1 cellular context compared by ENCODE assay signal in the genomic region with DNA sequence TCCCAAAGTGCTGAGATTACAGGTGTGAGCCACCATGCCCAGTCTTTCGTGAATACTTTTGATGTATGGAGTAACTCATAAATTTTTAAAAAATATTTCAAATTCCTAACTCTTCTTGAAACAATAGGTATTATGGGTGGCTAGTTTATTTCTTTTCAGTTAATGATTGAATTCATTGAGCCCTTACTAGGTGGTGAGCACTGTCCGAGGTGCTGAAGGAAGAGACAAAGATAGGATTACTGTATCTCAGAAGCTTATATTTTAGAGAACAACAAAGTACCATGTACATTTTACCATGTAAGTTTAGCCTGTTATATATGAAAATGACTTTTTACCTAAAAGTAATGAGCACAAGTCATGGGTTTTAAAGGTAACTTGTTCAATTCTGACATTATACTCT.
TF ChIP-seq lines count a peak whose summit lies in the region.

No MANE protein-coding gene starts in this region.

TF ChIP-seq in HepG2, 621 proteins besides CTCF, POLR2A, EP300 and RAD21:
- TF ChIP-seq, protein P1, sequence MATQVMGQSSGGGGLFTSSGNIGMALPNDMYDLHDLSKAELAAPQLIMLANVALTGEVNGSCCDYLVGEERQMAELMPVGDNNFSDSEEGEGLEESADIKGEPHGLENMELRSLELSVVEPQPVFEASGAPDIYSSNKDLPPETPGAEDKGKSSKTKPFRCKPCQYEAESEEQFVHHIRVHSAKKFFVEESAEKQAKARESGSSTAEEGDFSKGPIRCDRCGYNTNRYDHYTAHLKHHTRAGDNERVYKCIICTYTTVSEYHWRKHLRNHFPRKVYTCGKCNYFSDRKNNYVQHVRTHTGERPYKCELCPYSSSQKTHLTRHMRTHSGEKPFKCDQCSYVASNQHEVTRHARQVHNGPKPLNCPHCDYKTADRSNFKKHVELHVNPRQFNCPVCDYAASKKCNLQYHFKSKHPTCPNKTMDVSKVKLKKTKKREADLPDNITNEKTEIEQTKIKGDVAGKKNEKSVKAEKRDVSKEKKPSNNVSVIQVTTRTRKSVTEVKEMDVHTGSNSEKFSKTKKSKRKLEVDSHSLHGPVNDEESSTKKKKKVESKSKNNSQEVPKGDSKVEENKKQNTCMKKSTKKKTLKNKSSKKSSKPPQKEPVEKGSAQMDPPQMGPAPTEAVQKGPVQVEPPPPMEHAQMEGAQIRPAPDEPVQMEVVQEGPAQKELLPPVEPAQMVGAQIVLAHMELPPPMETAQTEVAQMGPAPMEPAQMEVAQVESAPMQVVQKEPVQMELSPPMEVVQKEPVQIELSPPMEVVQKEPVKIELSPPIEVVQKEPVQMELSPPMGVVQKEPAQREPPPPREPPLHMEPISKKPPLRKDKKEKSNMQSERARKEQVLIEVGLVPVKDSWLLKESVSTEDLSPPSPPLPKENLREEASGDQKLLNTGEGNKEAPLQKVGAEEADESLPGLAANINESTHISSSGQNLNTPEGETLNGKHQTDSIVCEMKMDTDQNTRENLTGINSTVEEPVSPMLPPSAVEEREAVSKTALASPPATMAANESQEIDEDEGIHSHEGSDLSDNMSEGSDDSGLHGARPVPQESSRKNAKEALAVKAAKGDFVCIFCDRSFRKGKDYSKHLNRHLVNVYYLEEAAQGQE (IDR thresholded peaks at IDR 0.05; ENCODE audit: borderline replicate concordance in 1 of 2, low read depth in 1 of 2, low read length in 2 of 2) = peak; percentile 40 to 94
- peak; percentile 93 for TF ChIP-seq MIER2 (CRISPR knock-in tag; IDR thresholded peaks at IDR 0.05)
- no peak for TF ChIP-seq WIZ (CRISPR knock-in tag; IDR thresholded peaks at IDR 0.05)
- TF ChIP-seq EHMT2 (IDR thresholded peaks at IDR 0.05; ENCODE audit: borderline replicate concordance, low read depth, low read length) = peak; percentile 98
